In genomic region chr1:243763806-243764205, GRCh38 we compare ENCODE assay signal across 21 cellular contexts.
DNase-seq lines count a peak whose midpoint lies in the region; FAIRE-seq and TF ChIP-seq lines count a peak whose summit lies in the region.
"Had no signal": no experiment of that assay in that cellular context is flagged by ENCODE, and none has a peak within 500 bp of the region (broad histone marks: within the 10 kb centered on the region; RNA-seq: fewer than 3 reads in every experiment).

No MANE protein-coding gene starts in this region.

- DNase-seq in NCI-H2171 treated with DMSO at 0.1 percent for 48 hours (lab: John Stamatoyannopoulos, UW) = peak; percentile 55
- no peak for DNase-seq in NCI-H2171 (lab: John Stamatoyannopoulos, UW)
- DNase-seq in NCI-H446 treated with DMSO at 0.1 percent for 48 hours (lab: John Stamatoyannopoulos, UW) = peak; percentile 14
- no peak for DNase-seq in stimulated activated CD4-positive, alpha-beta T cell treated with anti-CD3 and anti-CD28 coated beads, Interleukin-2, amount 100 ng/mL, for 24 hours
- DNase-seq in dedifferentiated amniotic fluid mesenchymal stem cell (ENCODE audit: extremely low spot score) = no peak
- DNase-seq in RWPE1 (ENCODE audit: low spot score) = no peak
- no peak for DNase-seq in NCI-H345 (lab: John Stamatoyannopoulos, UW)
- DNase-seq: DMS79, EL, H7, NCI-H1092, NCI-H1436, NCI-H2029, NCI-H526 treated with DMSO at 0.1 percent for 48 hours, PC-9, Right ventricle myocardium superior had no signal

- CTCF ChIA-PET in RWPE1 (lab: Yijun Ruan, JAX) = no interaction called here

- no peak overlapping the region for H3K27ac ChIP-seq in RWPE1
- H3K27ac ChIP-seq: 22Rv1, HL-60, PC-9, SJSA1 had no signal

- POLR2A ChIA-PET in RWPE1 (lab: Yijun Ruan, JAX; ENCODE audit: low non-redundant PET) = no interaction called here

- FAIRE-seq in endometrium (lab: Jason Lieb, UNC) = peak; percentile 48
- FAIRE-seq: GM12892 had no signal

- no peak for TF ChIP-seq CTCF in RWPE1 (conservative IDR thresholded peaks at IDR 0.05; ENCODE audit: low read depth)

Comparison
In these comparisons a context has a peak if more than half of its experiments do, and no peak if none do; other contexts are left out.
1. DNase-seq: peak in NCI-H2171 treated with DMSO at 0.1 percent for 48 hours (single experiment) and NCI-H446 treated with DMSO at 0.1 percent for 48 hours (single experiment); none in NCI-H2171 (single experiment), stimulated activated CD4-positive, alpha-beta T cell treated with anti-CD3 and anti-CD28 coated beads, Interleukin-2, amount 100 ng/mL, for 24 hours (0 of 2), dedifferentiated amniotic fluid mesenchymal stem cell (single experiment), RWPE1 (single experiment) and NCI-H345 (single experiment).